8 cellular contexts compared by ENCODE assay signal in the genomic region with DNA sequence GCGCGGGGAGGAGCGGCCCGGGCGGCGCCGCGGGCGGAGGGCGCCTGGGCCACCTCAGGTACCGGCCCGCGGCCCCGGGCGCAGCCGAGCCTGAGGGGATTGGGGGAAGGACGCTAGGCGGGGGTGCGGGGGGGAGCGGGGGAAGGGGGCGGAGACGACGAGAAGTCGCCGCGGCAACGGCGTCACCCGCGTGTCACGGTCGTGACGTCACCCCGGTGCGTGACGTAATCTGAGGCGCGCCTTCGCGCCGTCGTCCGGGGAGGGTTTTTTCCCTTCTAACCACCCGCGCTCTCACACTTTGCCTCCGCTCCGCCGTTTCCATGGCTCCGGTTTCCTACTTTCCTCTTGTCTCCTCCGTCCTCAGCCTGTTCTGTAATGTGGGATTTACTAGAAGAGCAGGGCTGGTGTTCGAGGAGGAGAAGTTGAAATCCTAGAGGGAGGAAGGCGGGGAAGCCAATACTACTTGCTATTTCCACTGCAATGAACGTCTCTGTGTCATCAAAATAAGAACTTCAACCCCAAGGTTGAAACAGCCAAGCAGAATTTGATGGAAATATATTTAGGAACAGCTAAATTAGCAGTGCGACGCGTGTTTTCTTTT. TPM values are rescaled to one million over a fixed set of nuclear protein-coding genes. Genes with fewer than 3 reads are reported as not detected.
DNase-seq lines count a peak whose midpoint lies in the region; ATAC-seq and TF ChIP-seq lines count a peak whose summit lies in the region.

A gene (minus strand): TSS at position 109 of the 601 bp plus-strand sequence. CDS start 226 bp downstream, outside the sequence.

- H3K36me3 ChIP-seq in DND-41 (ENCODE audit: insufficient read depth, low read length) (no peaks in the 10 kb centered on the region; the same call in 1 of the 2 replicates), GM23338 (ENCODE audit: insufficient read depth) (no peaks in the 10 kb centered on the region), fibroblast of lung (ENCODE audit: control insufficient read depth, insufficient read depth, low read length) (no peaks in the 10 kb centered on the region)
- peaks cover 0 to 5% (median 0%) of the 10 kb centered on the region in 3 experiments for H3K36me3 ChIP-seq in naive thymus-derived CD4-positive, alpha-beta T cell (ENCODE audit: control insufficient read depth in 2 of 3, insufficient read depth in 3 of 3, low read length in 3 of 3)

- no peaks in the 10 kb centered on the region for H3K9me3 Mint-ChIP-seq in GM23338
- H3K9me3 Mint-ChIP-seq in activated T-helper 17 cell treated with anti-CD3 and anti-CD28 coated beads, Interleukin-2, amount 50 U/mL, for 72 hours = no peaks in the 10 kb centered on the region
- H3K9me3 Mint-ChIP-seq in naive thymus-derived CD4-positive, alpha-beta T cell = peaks cover 0 to 7% (median 0%) of the 10 kb centered on the region in 11 donors
- H3K9me3 Mint-ChIP-seq in stimulated activated memory B cell treated with anti-CD40 and anti-IgM and Interleukin-4, amounts not matched to agents 10 μg/mL and 1 μg/mL and 100 μg/mL, for 72 hours = no peaks in the 10 kb centered on the region

- peaks cover 3% of the 10 kb centered on the region for H3K27me3 Mint-ChIP-seq in GM23338 (ENCODE audit: insufficient read depth, low read depth, poor library complexity)
- no peaks in the 10 kb centered on the region for H3K27me3 Mint-ChIP-seq in activated T-helper 17 cell treated with anti-CD3 and anti-CD28 coated beads, Interleukin-2, amount 50 U/mL, for 72 hours
- peaks cover 0 to 12% (median 0%) of the 10 kb centered on the region in 5 donors for H3K27me3 Mint-ChIP-seq in naive thymus-derived CD4-positive, alpha-beta T cell
- H3K27me3 Mint-ChIP-seq in stimulated activated memory B cell treated with anti-CD40 and anti-IgM and Interleukin-4, amounts not matched to agents 10 μg/mL and 1 μg/mL and 100 μg/mL, for 72 hours = no peaks in the 10 kb centered on the region

- H3K4me3 Mint-ChIP-seq in GM23338 = peak within 1 kb of the TSS; percentile 92
- no peak within 1 kb of the TSS for H3K4me3 Mint-ChIP-seq in activated T-helper 17 cell treated with anti-CD3 and anti-CD28 coated beads, Interleukin-2, amount 50 U/mL, for 72 hours
- H3K4me3 Mint-ChIP-seq in naive thymus-derived CD4-positive, alpha-beta T cell = peak within 1 kb of the TSS in 8 of 10 donors; percentile 36 to 99 (median 98)
- peak within 1 kb of the TSS; percentile 99 for H3K4me3 Mint-ChIP-seq in stimulated activated memory B cell treated with anti-CD40 and anti-IgM and Interleukin-4, amounts not matched to agents 10 μg/mL and 1 μg/mL and 100 μg/mL, for 72 hours

- peak; percentile 88 for DNase-seq in DND-41
- DNase-seq in GM23338 (ENCODE audit: low spot score) = peak; percentile 92
- peak; percentile 92 for DNase-seq in LHCN-M2 (ENCODE audit: low read depth)
- DNase-seq in RPMI7951 (ENCODE audit: low read depth) = peak; percentile 87
- DNase-seq in fibroblast of lung (ENCODE audit: low read depth in 2 of 2) = peak; percentile 84 to 92
- DNase-seq in naive thymus-derived CD4-positive, alpha-beta T cell = peak; percentile 90 to 98 (median 94)

- intact Hi-C loops in naive thymus-derived CD4-positive, alpha-beta T cell (cut with micrococcal nuclease) = loop anchor here (1.0 to 10.0 kb wide), 18 partner anchors 10 to 1690 kb away; a partner anchor contains a TSS

- CTCF ChIA-PET in naive thymus-derived CD4-positive, alpha-beta T cell (lab: Charles Lee) = interaction anchor here (1.8 kb wide), 1 partner anchor 90 kb away, joined by 7 read pairs; a partner anchor contains a TSS

- H4K20me1 ChIP-seq in DND-41 (ENCODE audit: insufficient read depth, low read length) = no peaks in the 10 kb centered on the region
- H4K20me1 ChIP-seq in GM23338 (replicated peaks; ENCODE audit: insufficient read depth) = peaks cover 34% of the 10 kb centered on the region
- H4K20me1 ChIP-seq in fibroblast of lung (ENCODE audit: control insufficient read depth, extremely low read depth, insufficient read depth, low read length) = peaks cover 5% of the 10 kb centered on the region

- H3K36me3 Mint-ChIP-seq in GM23338 (ENCODE audit: low read depth) = no peaks in the 10 kb centered on the region
- H3K36me3 Mint-ChIP-seq in activated T-helper 17 cell treated with anti-CD3 and anti-CD28 coated beads, Interleukin-2, amount 50 U/mL, for 72 hours (ENCODE audit: low read depth) = peaks cover 5% of the 10 kb centered on the region
- H3K36me3 Mint-ChIP-seq in naive thymus-derived CD4-positive, alpha-beta T cell = no peaks in the 10 kb centered on the region
- peaks cover 2% of the 10 kb centered on the region for H3K36me3 Mint-ChIP-seq in stimulated activated memory B cell treated with anti-CD40 and anti-IgM and Interleukin-4, amounts not matched to agents 10 μg/mL and 1 μg/mL and 100 μg/mL, for 72 hours

- H3K4me3 ChIP-seq in DND-41 (ENCODE audit: low read depth in 1 of 2, low read length in 2 of 2) (peak within 1 kb of the TSS; percentile 85 to 98), GM23338 (peak within 1 kb of the TSS; percentile 77), fibroblast of lung (replicated peaks in 1 of 4; ENCODE audit: control extremely low read depth in 1 of 4, insufficient read depth in 1 of 4, low read depth in 3 of 4, low read length in 4 of 4) (peak within 1 kb of the TSS; percentile 83 to 91 (median 89))
- peak within 1 kb of the TSS; percentile 95 for H3K4me3 ChIP-seq in naive thymus-derived CD4-positive, alpha-beta T cell (ENCODE audit: low read length)

- H3K27ac ChIP-seq in DND-41 (ENCODE audit: low read length) (peak within 1 kb of the TSS; percentile 78), GM23338 (ENCODE audit: low read depth) (peak within 1 kb of the TSS; percentile 95), fibroblast of lung (ENCODE audit: insufficient read depth, low read length) (peak within 1 kb of the TSS; percentile 93)
- H3K27ac ChIP-seq in naive thymus-derived CD4-positive, alpha-beta T cell (ENCODE audit: low read depth, low read length) = peak within 1 kb of the TSS; percentile 100

- peaks cover 46% of the 10 kb centered on the region for H3K79me2 ChIP-seq in DND-41 (ENCODE audit: insufficient read depth, low read length)
- H3K79me2 ChIP-seq in GM23338 (replicated peaks; ENCODE audit: insufficient read depth) = peaks cover 45% of the 10 kb centered on the region
- peaks cover 42% of the 10 kb centered on the region for H3K79me2 ChIP-seq in fibroblast of lung (ENCODE audit: control insufficient read depth, insufficient read depth, low read length)

- no peaks in the 10 kb centered on the region for H3K4me1 Mint-ChIP-seq in GM23338
- H3K4me1 Mint-ChIP-seq in activated T-helper 17 cell treated with anti-CD3 and anti-CD28 coated beads, Interleukin-2, amount 50 U/mL, for 72 hours = peaks cover 7% of the 10 kb centered on the region
- peaks cover 9 to 37% (median 15%) of the 10 kb centered on the region in 7 donors for H3K4me1 Mint-ChIP-seq in naive thymus-derived CD4-positive, alpha-beta T cell
- H3K4me1 Mint-ChIP-seq in stimulated activated memory B cell treated with anti-CD40 and anti-IgM and Interleukin-4, amounts not matched to agents 10 μg/mL and 1 μg/mL and 100 μg/mL, for 72 hours = peaks cover 9% of the 10 kb centered on the region

- no peaks in the 10 kb centered on the region for H3F3A ChIP-seq in GM23338 (replicated peaks; ENCODE audit: low read depth)

- no peaks in the 10 kb centered on the region for H3K27me3 ChIP-seq in DND-41 (ENCODE audit: insufficient read depth, low read length, poor library complexity)
- H3K27me3 ChIP-seq in GM23338 (ENCODE audit: insufficient read depth) = no peaks in the 10 kb centered on the region
- no peaks in the 10 kb centered on the region for H3K27me3 ChIP-seq in fibroblast of lung (ENCODE audit: control insufficient read depth, insufficient read depth, low read length)
- no peaks in the 10 kb centered on the region for H3K27me3 ChIP-seq in naive thymus-derived CD4-positive, alpha-beta T cell (ENCODE audit: control insufficient read depth in 2 of 2, insufficient read depth in 2 of 2, low read length in 2 of 2)

- no peaks in the 10 kb centered on the region for H3K9me2 ChIP-seq in GM23338 (ENCODE audit: insufficient read depth)

- H3K4me1 ChIP-seq in DND-41 (ENCODE audit: insufficient read depth, low read length) (peaks cover 26% of the 10 kb centered on the region), GM23338 (ENCODE audit: insufficient read depth) (peaks cover 20% of the 10 kb centered on the region), fibroblast of lung (ENCODE audit: control insufficient read depth, extremely low read depth, insufficient read depth, low read length) (no peaks in the 10 kb centered on the region)
- H3K4me1 ChIP-seq in naive thymus-derived CD4-positive, alpha-beta T cell (ENCODE audit: control insufficient read depth in 2 of 2, insufficient read depth in 2 of 2, low read length in 2 of 2) = peaks cover 9 to 18% of the 10 kb centered on the region in 2 donors

- POLR2A ChIA-PET in naive thymus-derived CD4-positive, alpha-beta T cell (lab: Charles Lee) = interaction anchor here (0.9 to 2.1 kb wide), 5 partner anchors 20 to 251 kb away, joined by 3 to 15 read pairs (median 5); a partner anchor contains a TSS

- peak within 1 kb of the TSS; percentile 98 for H3K27ac Mint-ChIP-seq in GM23338
- H3K27ac Mint-ChIP-seq in activated T-helper 17 cell treated with anti-CD3 and anti-CD28 coated beads, Interleukin-2, amount 50 U/mL, for 72 hours = peak within 1 kb of the TSS; percentile 92
- H3K27ac Mint-ChIP-seq in naive thymus-derived CD4-positive, alpha-beta T cell = peak within 1 kb of the TSS in 8 of 9 donors; percentile 92 to 100 (median 99)
- H3K27ac Mint-ChIP-seq in stimulated activated memory B cell treated with anti-CD40 and anti-IgM and Interleukin-4, amounts not matched to agents 10 μg/mL and 1 μg/mL and 100 μg/mL, for 72 hours = no peak within 1 kb of the TSS

- H3K9me3 ChIP-seq in DND-41 (ENCODE audit: insufficient read depth, low read length, severe bottlenecking) = no peaks in the 10 kb centered on the region
- no peaks in the 10 kb centered on the region for H3K9me3 ChIP-seq in fibroblast of lung (ENCODE audit: control insufficient read depth, insufficient read depth, low read depth, low read length)
- H3K9me3 ChIP-seq in naive thymus-derived CD4-positive, alpha-beta T cell (ENCODE audit: control insufficient read depth in 2 of 3, low read length in 3 of 3) = no peaks in the 10 kb centered on the region

- H3K4me2 ChIP-seq in DND-41 (ENCODE audit: insufficient read depth, low read length) (peak within 1 kb of the TSS; percentile 93), GM23338 (peak within 1 kb of the TSS; percentile 86), fibroblast of lung (ENCODE audit: extremely low read depth, insufficient read depth, low read length) (peak within 1 kb of the TSS; percentile 95)

- H3K9ac ChIP-seq in DND-41 (ENCODE audit: low read depth, low read length) = peak within 1 kb of the TSS; percentile 93
- peak within 1 kb of the TSS; percentile 93 for H3K9ac ChIP-seq in fibroblast of lung (ENCODE audit: insufficient read depth, low read length)

- peak; percentile 66 for ATAC-seq in DND-41 (ENCODE audit: insufficient read depth, low read depth)
- ATAC-seq in GM23338 = peak; percentile 57
- peak; percentile 72 for ATAC-seq in activated T-helper 17 cell treated with anti-CD3 and anti-CD28 coated beads, Interleukin-2, amount 50 U/mL, for 72 hours (replicated peaks)
- peak; percentile 79 for ATAC-seq in naive thymus-derived CD4-positive, alpha-beta T cell
- peak; percentile 81 for ATAC-seq in stimulated activated memory B cell treated with anti-CD40 and anti-IgM and Interleukin-4, amounts not matched to agents 10 μg/mL and 1 μg/mL and 100 μg/mL, for 72 hours

- TF ChIP-seq CTCF in DND-41 (IDR thresholded peaks at IDR 0.05; ENCODE audit: borderline replicate concordance, extremely low read depth, low read length, poor library complexity, severe bottlenecking) (no peak), GM23338 (conservative IDR thresholded peaks at IDR 0.05; ENCODE audit: low read depth in 2 of 2) (no peak), fibroblast of lung (conservative IDR thresholded peaks at IDR 0.05 in 1 of 2, IDR thresholded peaks at IDR 0.05 in 1 of 2; ENCODE audit: low read depth in 1 of 2, low read length in 2 of 2) (no peak)

- peak within 1 kb of the TSS; percentile 94 for H2AFZ ChIP-seq in DND-41 (ENCODE audit: low read depth, low read length)
- peak within 1 kb of the TSS; percentile 97 for H2AFZ ChIP-seq in GM23338
- H2AFZ ChIP-seq in fibroblast of lung (ENCODE audit: low read length) = peak within 1 kb of the TSS; percentile 83

RNA-seq across cellular contexts. Expression of the gene that starts here (rescaled TPM):
- total RNA-seq in GM23338 (2014; rRNA removed; shearing (Covaris generic)) = 36.8 and 47.0 TPM in 2 replicates
- polyA plus RNA-seq in GM23338 (2016; fragmentation: Nextera tagmentation; extraction: Ambion mirVana) (12.3 and 14.6 TPM in 2 replicates), fibroblast of lung (10.9 and 21.1 TPM in 2 replicates)
- total RNA-seq in LHCN-M2 (2014; rRNA removed) (10.9 and 13.9 TPM in 2 replicates), fibroblast of lung (21.3 and 23.1 TPM in 2 replicates)
- polyA plus RNA-seq in LHCN-M2 (2012) = 6.5 TPM
- 12.7 and 12.8 TPM in 2 replicates for total RNA-seq in RPMI7951 (2014; rRNA removed; shearing (Covaris generic))
- total RNA-seq in activated T-helper 17 cell treated with anti-CD3 and anti-CD28 coated beads, Interleukin-2, amount 50 U/mL, for 72 hours = 10 to 100 TPM; 27.6 to 35.1 TPM
- 5.9 and 8.9 TPM in 2 replicates for polyA plus RNA-seq in fibroblast of lung (2012)
- polyA minus RNA-seq in fibroblast of lung (ENCODE audit: low replicate concordance) = 4.3 and 9.3 TPM in 2 replicates
- 10 to 100 TPM; 25.8 to 58.7 (median 49.7) TPM for total RNA-seq in naive thymus-derived CD4-positive, alpha-beta T cell
- polyA plus RNA-seq in naive thymus-derived CD4-positive, alpha-beta T cell = 10 to 100 TPM; 11.2 to 13.9 TPM

Comparison
In these comparisons a context has a peak if more than half of its experiments do, and no peak if none do; other contexts are left out.
1. Peak in every context shown above with its lines: DNase-seq, ATAC-seq, H3K4me3 ChIP-seq and H3K27ac ChIP-seq.